Comparison of ENCODE assay signal across 18 cellular contexts in the genomic region with DNA sequence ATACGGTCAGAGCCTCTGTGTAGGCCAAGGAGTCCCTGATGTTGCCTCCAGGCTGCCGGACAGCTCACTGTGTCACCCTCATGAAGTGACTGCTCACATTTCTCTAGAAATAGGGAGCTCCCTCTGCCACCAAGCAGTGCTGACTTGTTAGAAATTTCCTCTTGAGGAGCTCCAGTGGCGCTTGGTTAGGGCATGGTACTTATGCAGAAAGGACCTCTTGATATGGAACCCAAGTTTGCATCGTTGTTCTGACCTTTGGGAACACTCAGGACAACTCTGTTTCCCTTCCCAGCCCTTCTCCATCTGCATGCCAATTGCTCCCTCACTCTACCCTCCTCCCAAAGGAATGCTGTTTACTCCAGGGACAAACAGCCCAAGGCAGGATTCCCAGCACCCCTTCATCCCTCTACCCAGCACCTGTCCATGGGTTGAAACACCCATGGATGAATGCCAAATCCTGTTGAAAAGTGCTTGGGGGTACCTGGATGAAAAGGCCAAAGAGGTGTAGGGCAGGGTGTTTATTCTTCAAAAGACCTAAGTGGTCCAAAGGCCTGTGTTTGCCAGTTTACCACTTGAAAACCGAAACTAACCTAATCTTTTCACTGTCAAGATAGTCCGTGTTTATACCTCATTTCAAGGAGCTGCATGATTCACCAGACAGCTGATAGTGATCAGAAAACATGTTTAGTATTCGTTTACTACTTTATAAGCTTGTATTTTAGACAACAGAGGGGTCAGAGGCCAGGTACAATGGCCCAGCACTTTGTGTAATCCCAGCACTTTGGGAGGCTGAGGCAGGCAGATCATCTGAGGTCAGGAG. TPM values are rescaled to one million over a fixed set of nuclear protein-coding genes. Genes with fewer than 3 reads are reported as not detected.
DNase-seq lines count a peak whose midpoint lies in the region; ATAC-seq and TF ChIP-seq lines count a peak whose summit lies in the region.
"Had no signal": no experiment of that assay in that cellular context is flagged by ENCODE, and none has a peak within 500 bp of the region (broad histone marks: within the 10 kb centered on the region; RNA-seq: fewer than 3 reads in every experiment).

No MANE protein-coding gene starts in this region.

- H2AK9ac ChIP-seq in IMR-90 (replicated peaks; ENCODE audit: low read depth, low read length, poor library complexity), result no peak overlapping the region

- H3K9ac ChIP-seq in IMR-90 (ENCODE audit: low read depth, low read length) (no peak overlapping the region), mesendoderm (ENCODE audit: low read length) (no peak overlapping the region)

- H3K18ac ChIP-seq in IMR-90 (ENCODE audit: low read depth, low read length) (no peak overlapping the region), mesendoderm (ENCODE audit: low read length) (no peak overlapping the region)

- H3K4me3 ChIP-seq in IMR-90 (ENCODE audit: insufficient read depth, low read depth, low read length) (no peak overlapping the region), mesendoderm (ENCODE audit: low read length) (no peak overlapping the region)

- ATAC-seq in IMR-90 (ENCODE audit: low read depth) (peak; percentile 78), GM21515 (IDR thresholded peaks at IDR 0.05; ENCODE audit: unreplicated experiment) (no peak), HG03095 (IDR thresholded peaks at IDR 0.05; ENCODE audit: unreplicated experiment) (no peak)
- ATAC-seq: sciatic nerve had no signal

- H2BK120ac ChIP-seq in IMR-90 (ENCODE audit: low read depth, low read length) (no peak overlapping the region), mesendoderm (ENCODE audit: low read depth, low read length) (no peak overlapping the region)

- H3K56ac ChIP-seq in IMR-90 (ENCODE audit: extremely low read depth, insufficient read depth, low read length) (no peak overlapping the region), mesendoderm (ENCODE audit: low read length) (no peak overlapping the region)

- H2BK5ac ChIP-seq in IMR-90 (ENCODE audit: low read depth, low read length, poor library complexity, severe bottlenecking) (no peak overlapping the region), mesendoderm (ENCODE audit: low read length) (no peak overlapping the region)

- H3K9me3 ChIP-seq in IMR-90 (ENCODE audit: control insufficient read depth, insufficient read depth, low read length), result no peaks in the 10 kb centered on the region
- H3K9me3 ChIP-seq: neutrophil had no signal

- H2AFZ ChIP-seq in IMR-90 (replicated peaks; ENCODE audit: low read length, poor library complexity), result no peak overlapping the region

- intact Hi-C loops in IMR-90 (cut with micrococcal nuclease), result no loop called here

- in situ Hi-C loops in IMR-90 (cut with MboI; ENCODE audit: low sequenced_read_pairs), result no loop called here

- no peaks in the 10 kb centered on the region for H3K36me3 ChIP-seq in IMR-90 (ENCODE audit: control insufficient read depth, insufficient read depth, low read length)
- no peaks in the 10 kb centered on the region for H3K36me3 ChIP-seq in mesendoderm (ENCODE audit: control insufficient read depth, insufficient read depth, low read length)
- H3K36me3 ChIP-seq: neutrophil had no signal

- no peak for TF ChIP-seq POLR2A in IMR-90 (IDR thresholded peaks at IDR 0.05; ENCODE audit: low read depth, low read length)

- no peak overlapping the region for H2BK15ac ChIP-seq in IMR-90 (ENCODE audit: low read depth, low read length)
- no peak overlapping the region for H2BK15ac ChIP-seq in mesendoderm (replicated peaks; ENCODE audit: low read depth)

- H3K9me1 ChIP-seq in IMR-90 (ENCODE audit: insufficient read depth, low read length), result no peaks in the 10 kb centered on the region; the same call in 1 of the 2 replicates

- H2AK5ac ChIP-seq in IMR-90 (ENCODE audit: low read depth, low read length), result no peak overlapping the region
- H2AK5ac ChIP-seq in mesendoderm (ENCODE audit: low read length), result no peak overlapping the region

- CTCF ChIA-PET in IMR-90 (lab: Yijun Ruan, JAX), result interaction anchor here (2.7 kb wide), 1 partner anchor 13 kb away, joined by 11 read pairs; no protein-coding TSS in a partner anchor

- POLR2A ChIA-PET in IMR-90 (lab: Charles Lee; ENCODE audit: unreplicated experiment), result no interaction called here

- no peak overlapping the region for H4K91ac ChIP-seq in IMR-90 (ENCODE audit: insufficient read depth, low read depth, low read length)

- dilution Hi-C loops in IMR-90 (cut with HindIII; ENCODE audit: low sequenced_read_pairs, unreplicated experiment), result no loop called here

- no peaks in the 10 kb centered on the region for H4K20me1 ChIP-seq in IMR-90 (ENCODE audit: insufficient read depth, low read length)

- H3K79me1 ChIP-seq in IMR-90 (ENCODE audit: low read depth in 1 of 2, low read length in 2 of 2), result no peaks in the 10 kb centered on the region
- no peaks in the 10 kb centered on the region for H3K79me1 ChIP-seq in mesendoderm (ENCODE audit: low read length)

- H3K4me2 ChIP-seq in IMR-90 (ENCODE audit: low read depth, low read length) (no peak overlapping the region; the same call in 1 of the 2 replicates), mesendoderm (ENCODE audit: low read length) (no peak overlapping the region)

- no CpG with 5 or more reads among the region's 7 CpGs for WGBS in IMR-90 (ENCODE audit: extremely low coverage in 2 of 2, insufficient read length in 1 of 2), 2 experiments
- no CpG with 5 or more reads among the region's 7 CpGs for WGBS in mesendoderm (ENCODE audit: extremely low coverage, insufficient coverage, low lambda C conversion rate)

- H4K8ac ChIP-seq in IMR-90 (ENCODE audit: low read depth in 2 of 2, low read length in 2 of 2) (no peak overlapping the region), mesendoderm (ENCODE audit: low read depth, low read length) (no peak overlapping the region)

- H3K4ac ChIP-seq in IMR-90 (ENCODE audit: low read depth, low read length), result no peak overlapping the region
- H3K4ac ChIP-seq in mesendoderm (ENCODE audit: low read depth, low read length), result no peak overlapping the region

- no peak overlapping the region for H3K14ac ChIP-seq in IMR-90 (replicated peaks; ENCODE audit: low read depth, low read length)

- no peaks in the 10 kb centered on the region for H3K79me2 ChIP-seq in mesendoderm (ENCODE audit: control insufficient read depth, insufficient read depth, low read length)

- no TSS peak for BruUV-seq in IMR-90 (replicated peaks; lab: Mats Ljungman, UMichigan)

- no peak for TF ChIP-seq CTCF in IMR-90 (conservative IDR thresholded peaks at IDR 0.05; ENCODE audit: low read depth, low read length)

- H3K27ac ChIP-seq in IMR-90 (ENCODE audit: insufficient read depth, low read length) (no peak overlapping the region), mesendoderm (ENCODE audit: low read depth, low read length) (no peak overlapping the region)
- H3K27ac ChIP-seq: neutrophil had no signal

- H3K4me1 ChIP-seq in IMR-90 (ENCODE audit: control insufficient read depth, insufficient read depth, low read length) (peaks cover 3% of the 10 kb centered on the region; the same call in 1 of the 2 replicates), mesendoderm (ENCODE audit: control insufficient read depth, low read depth, low read length) (no peaks in the 10 kb centered on the region)

- H2BK20ac ChIP-seq in IMR-90 (ENCODE audit: low read depth, low read length), result no peak overlapping the region

- peak; percentile 8 for DNase-seq in NCI-H1092 treated with DMSO at 0.1 percent for 48 hours (lab: John Stamatoyannopoulos, UW)
- DNase-seq in NCI-H1092 (lab: John Stamatoyannopoulos, UW), result no peak
- DNase-seq in IMR-90, result no peak
- DNase-seq in amniotic epithelial cell (ENCODE audit: low read depth), result peak; percentile 84
- DNase-seq in mesendoderm, result peak; percentile 84
- no peak for DNase-seq in inferior parietal cortex (ENCODE audit: extremely low spot score)
- DNase-seq: activated CD8-positive, alpha-beta memory T cell treated with anti-CD3 and anti-CD28 coated beads, Interleukin-2, amount 50 U/mL, for 4 hours; activated naive CD4-positive, alpha-beta T cell treated with anti-CD3 and anti-CD28 coated beads, Interleukin-2, amount 50 U/mL, for 16 hours; CD4-positive, CD25-positive, alpha-beta regulatory T cell; dermis blood vessel endothelial cell; immature natural killer cell; KG1; OCI-M1; stimulated activated CD4-positive, alpha-beta T cell treated with anti-CD3 and anti-CD28 coated beads, Interleukin-4, amount 100 ng/mL, for 24 hours had no signal

- H3K27me3 ChIP-seq in IMR-90 (ENCODE audit: control insufficient read depth, insufficient read depth, low read length) (peaks cover 2% of the 10 kb centered on the region), mesendoderm (ENCODE audit: insufficient read depth, low read length, poor library complexity) (no peaks in the 10 kb centered on the region)

- H4K5ac ChIP-seq in IMR-90 (ENCODE audit: low read depth, low read length), result no peak overlapping the region
- H4K5ac ChIP-seq in mesendoderm (ENCODE audit: low read length), result no peak overlapping the region

- TF ChIP-seq RAD21 in IMR-90 (IDR thresholded peaks at IDR 0.05; ENCODE audit: low read length), result no peak

- H3K23ac ChIP-seq in IMR-90 (ENCODE audit: low read depth, low read length) (no peak overlapping the region), mesendoderm (ENCODE audit: low read length) (no peak overlapping the region)

TF ChIP-seq in IMR-90, 13 proteins besides CTCF, POLR2A, EP300 and RAD21 (continues in another document):
- TF ChIP-seq CEBPB (IDR thresholded peaks at IDR 0.05; ENCODE audit: low read depth, low read length), result no peak
- TF ChIP-seq RFX5 (IDR thresholded peaks at IDR 0.05; ENCODE audit: low read depth, low read length), result no peak
- TF ChIP-seq CHD1 (IDR thresholded peaks at IDR 0.05; ENCODE audit: low read depth, low read length), result no peak
- TF ChIP-seq SMC3 (IDR thresholded peaks at IDR 0.05; ENCODE audit: low read depth, low read length), result no peak
- TF ChIP-seq, protein P1, sequence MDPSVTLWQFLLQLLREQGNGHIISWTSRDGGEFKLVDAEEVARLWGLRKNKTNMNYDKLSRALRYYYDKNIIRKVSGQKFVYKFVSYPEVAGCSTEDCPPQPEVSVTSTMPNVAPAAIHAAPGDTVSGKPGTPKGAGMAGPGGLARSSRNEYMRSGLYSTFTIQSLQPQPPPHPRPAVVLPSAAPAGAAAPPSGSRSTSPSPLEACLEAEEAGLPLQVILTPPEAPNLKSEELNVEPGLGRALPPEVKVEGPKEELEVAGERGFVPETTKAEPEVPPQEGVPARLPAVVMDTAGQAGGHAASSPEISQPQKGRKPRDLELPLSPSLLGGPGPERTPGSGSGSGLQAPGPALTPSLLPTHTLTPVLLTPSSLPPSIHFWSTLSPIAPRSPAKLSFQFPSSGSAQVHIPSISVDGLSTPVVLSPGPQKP (IDR thresholded peaks at IDR 0.05; ENCODE audit: borderline replicate concordance, low read depth, low read length), result no peak
- no peak for TF ChIP-seq MXI1 (IDR thresholded peaks at IDR 0.05; ENCODE audit: borderline replicate concordance, low read depth, low read length)
- TF ChIP-seq MAFK (IDR thresholded peaks at IDR 0.05; ENCODE audit: low read depth, low read length), result no peak
- no peak for TF ChIP-seq BHLHE40 (IDR thresholded peaks at IDR 0.05; ENCODE audit: low read depth, low read length)

RNA-seq across cellular contexts. Expression of a gene that starts 51.1 kb away (rescaled TPM):
- total RNA-seq in IMR-90 (2012; rRNA removed), result 1.3 and 2.2 TPM in 2 replicates
- 3.8 and 6.9 TPM in 2 replicates for polyA plus RNA-seq in IMR-90 (2012; rRNA removed)
- polyA plus RNA-seq in IMR-90 (2012; cell fraction: cytosol; rRNA removed), result 4.7 and 21.8 TPM in 2 replicates
- 84.7 and 96.7 TPM in 2 replicates for polyA plus RNA-seq in IMR-90 (2012; cell fraction: nucleus; rRNA removed; ENCODE audit: low replicate concordance)
- 3.1 TPM for polyA plus RNA-seq in mesendoderm (2013, experiment 1 of 2)
- 3.7 TPM for polyA plus RNA-seq in mesendoderm (2013, experiment 2 of 2)

Comparison
In these comparisons a context has a peak if more than half of its experiments do, and no peak if none do; other contexts are left out.
1. DNase-seq: peak in NCI-H1092 treated with DMSO at 0.1 percent for 48 hours (single experiment), amniotic epithelial cell (single experiment) and mesendoderm (single experiment); none in NCI-H1092 (single experiment), IMR-90 (single experiment) and inferior parietal cortex (single experiment).